20 cellular contexts compared by ENCODE assay signal in genomic region chr17:56861899-56862298, GRCh38. TPM values are rescaled to one million over a fixed set of nuclear protein-coding genes. Genes with fewer than 3 reads are reported as not detected.
DNase-seq lines count a peak whose midpoint lies in the region; ATAC-seq, FAIRE-seq and TF ChIP-seq lines count a peak whose summit lies in the region.
"Had no signal": no experiment of that assay in that cellular context is flagged by ENCODE, and none has a peak within 500 bp of the region (broad histone marks: within the 10 kb centered on the region; RNA-seq: fewer than 3 reads in every experiment).

No MANE protein-coding gene starts in this region.

- H3K27ac ChIP-seq in K562 (ENCODE audit: extremely low read depth, low read depth, low read length), result no peak overlapping the region
- H3K27ac ChIP-seq: GM23248 had no signal

- 77% methylated on average over 3 of the region's 3 CpGs for WGBS in K562 (ENCODE audit: insufficient coverage, low coverage, missing lambda C conversion rate)

- BruUV-seq in K562 (replicated peaks; lab: Mats Ljungman, UMichigan), result no TSS peak

- no peaks in the 10 kb centered on the region for H3K9me1 ChIP-seq in K562 (ENCODE audit: control insufficient read depth, insufficient read depth, low read length)

- no peaks in the 10 kb centered on the region for H4K20me1 ChIP-seq in K562 (replicated peaks; ENCODE audit: control insufficient read depth, insufficient read depth, low read length)

- peaks cover 2 to 3% of the 10 kb centered on the region in 2 donors for H3K36me3 Mint-ChIP-seq in activated T-cell treated with anti-CD3 and anti-CD28 coated beads, Interleukin-2, amount 50 U/mL, for 72 hours (ENCODE audit: insufficient read depth in 2 of 2)
- peaks cover 81% of the 10 kb centered on the region for H3K36me3 Mint-ChIP-seq in activated T-cell treated with anti-CD3 and anti-CD28 coated beads, Interleukin-2, amount 50 U/mL, for 24 hours (ENCODE audit: low read depth)

- no peak for TF ChIP-seq RAD21 in K562 (CRISPR knock-in tag; conservative IDR thresholded peaks at IDR 0.05 in 1 of 2, IDR thresholded peaks at IDR 0.05 in 1 of 2)

- ATAC-seq in activated T-cell treated with anti-CD3 and anti-CD28 coated beads, Interleukin-2, amount 50 U/mL, for 72 hours (replicated peaks in 1 of 2), result no peak
- ATAC-seq in K562, result no peak
- ATAC-seq: GM12878, HCT116 had no signal

- no peaks in the 10 kb centered on the region for H3K9me3 Mint-ChIP-seq in activated T-cell treated with anti-CD3 and anti-CD28 coated beads, Interleukin-2, amount 50 U/mL, for 72 hours
- no peaks in the 10 kb centered on the region for H3K9me3 Mint-ChIP-seq in activated T-cell treated with anti-CD3 and anti-CD28 coated beads, Interleukin-2, amount 50 U/mL, for 24 hours
- H3K9me3 Mint-ChIP-seq: CD4-positive, alpha-beta memory T cell; H9 had no signal

- in situ Hi-C loops in K562 (cut with MboI), result no loop called here

- POLR2A ChIA-PET in K562 (lab: Yijun Ruan, JAX), result no interaction called here

- no peak for TF ChIP-seq POLR2A in H54 (IDR thresholded peaks at IDR 0.05; ENCODE audit: low read depth, low read length)
- no peak for TF ChIP-seq POLR2A in K562 (conservative IDR thresholded peaks at IDR 0.05)

- no peak overlapping the region for H3K9ac ChIP-seq in K562 (ENCODE audit: insufficient read depth in 1 of 2, low read depth in 2 of 2, low read length in 2 of 2)
- H3K9ac ChIP-seq: GM23248 had no signal

- peaks cover 70% of the 10 kb centered on the region for H3K36me3 ChIP-seq in K562 (ENCODE audit: control insufficient read depth, insufficient read depth, low read length)

- no peak overlapping the region for H3K4me3 Mint-ChIP-seq in activated T-cell treated with anti-CD3 and anti-CD28 coated beads, Interleukin-2, amount 50 U/mL, for 72 hours
- H3K4me3 Mint-ChIP-seq in activated T-cell treated with anti-CD3 and anti-CD28 coated beads, Interleukin-2, amount 50 U/mL, for 24 hours, result no peak overlapping the region
- H3K4me3 Mint-ChIP-seq: CD4-positive, alpha-beta memory T cell; H9 had no signal

- intact Hi-C loops in K562 (cut with micrococcal nuclease), result no loop called here

- no peaks in the 10 kb centered on the region for H3K4me1 Mint-ChIP-seq in activated T-cell treated with anti-CD3 and anti-CD28 coated beads, Interleukin-2, amount 50 U/mL, for 72 hours (ENCODE audit: low read depth)
- no peaks in the 10 kb centered on the region for H3K4me1 Mint-ChIP-seq in activated T-cell treated with anti-CD3 and anti-CD28 coated beads, Interleukin-2, amount 50 U/mL, for 24 hours (ENCODE audit: low read depth)
- H3K4me1 Mint-ChIP-seq: CD4-positive, alpha-beta memory T cell had no signal

- H3K4me3 ChIP-seq in K562, result no peak overlapping the region
- H3K4me3 ChIP-seq: GM12878, GM23248 had no signal

- no peaks in the 10 kb centered on the region for H3K9me3 ChIP-seq in K562 (replicated peaks; ENCODE audit: control insufficient read depth, insufficient read depth, low read depth, low read length)

- no peak overlapping the region for H3K4me2 ChIP-seq in K562 (ENCODE audit: insufficient read depth, low read length)

- H3K27me3 Mint-ChIP-seq in activated T-cell treated with anti-CD3 and anti-CD28 coated beads, Interleukin-2, amount 50 U/mL, for 72 hours (ENCODE audit: low read depth), result no peaks in the 10 kb centered on the region
- H3K27me3 Mint-ChIP-seq in activated T-cell treated with anti-CD3 and anti-CD28 coated beads, Interleukin-2, amount 50 U/mL, for 24 hours, result no peaks in the 10 kb centered on the region
- H3K27me3 Mint-ChIP-seq: CD4-positive, alpha-beta memory T cell had no signal

- H2AFZ ChIP-seq in K562 (ENCODE audit: low read depth, low read length), result no peak overlapping the region
- H2AFZ ChIP-seq: GM23248 had no signal

- TF ChIP-seq CTCF in K562 (IDR thresholded peaks at IDR 0.05 in 2 of 3, conservative IDR thresholded peaks at IDR 0.05 in 1 of 3; ENCODE audit: insufficient read depth in 2 of 3, low read depth in 1 of 3, low read length in 3 of 3), result no peak

- no peaks in the 10 kb centered on the region for H3K4me1 ChIP-seq in K562 (replicated peaks in 1 of 2; ENCODE audit: control insufficient read depth in 2 of 2, insufficient read depth in 2 of 2, low read length in 2 of 2)

- H3K79me2 ChIP-seq in K562 (ENCODE audit: control insufficient read depth, insufficient read depth, low read length), result no peaks in the 10 kb centered on the region

- no peak for TF ChIP-seq EP300 in K562 (IDR thresholded peaks at IDR 0.05; ENCODE audit: low read length)

- H3K27ac Mint-ChIP-seq in activated T-cell treated with anti-CD3 and anti-CD28 coated beads, Interleukin-2, amount 50 U/mL, for 72 hours, result peak overlapping the region; percentile 28
- no peak overlapping the region for H3K27ac Mint-ChIP-seq in activated T-cell treated with anti-CD3 and anti-CD28 coated beads, Interleukin-2, amount 50 U/mL, for 24 hours

- no peak for DNase-seq in activated T-cell treated with anti-CD3 and anti-CD28 coated beads, Interleukin-2, amount 50 U/mL, for 72 hours
- no peak for DNase-seq in activated T-cell treated with anti-CD3 and anti-CD28 coated beads, Interleukin-2, amount 50 U/mL, for 24 hours
- DNase-seq in H54 (ENCODE audit: insufficient read length, low spot score) (no peak), K562 (ENCODE audit: extremely low read depth in 1 of 4, low spot score in 3 of 4) (no peak), GM03348 (ENCODE audit: low spot score) (no peak)
- DNase-seq in stimulated activated CD4-positive, alpha-beta T cell treated with anti-CD3 and anti-CD28 coated beads, Interleukin-2, amount 100 ng/mL, for 48 hours, result no peak
- DNase-seq: 8988T; C1 segment of cervical spinal cord; Calu3; CD4-positive, alpha-beta memory T cell; COR-L47; DMS53; DMS79 treated with DMSO at 0.1 percent for 48 hours; GM23248; H9 had no signal

- FAIRE-seq in H54 (lab: Jason Lieb, UNC), result peak; percentile 52
- FAIRE-seq in K562 (lab: Jason Lieb, UNC), result no peak
- FAIRE-seq: G401.6, GM12878, GM19239, H1 had no signal

- CTCF ChIA-PET in K562 (lab: Yijun Ruan, JAX; ENCODE audit: low intra/inter-chr PET ratio), result no interaction called here

- no peaks in the 10 kb centered on the region for H3K27me3 ChIP-seq in K562 (ENCODE audit: control insufficient read depth in 2 of 2, insufficient read depth in 2 of 2, low read length in 2 of 2)

RNA-seq across cellular contexts. Expression of gene DGKE, which starts 27.9 kb away (rescaled TPM):
- 10 to 100 TPM; 25.0 to 34.6 TPM for total RNA-seq in activated T-cell treated with anti-CD3 and anti-CD28 coated beads, Interleukin-2, amount 50 U/mL, for 72 hours
- total RNA-seq in K562 (2011; cell fraction: chromatin; rRNA removed; ENCODE audit: low replicate concordance), result 19.7 and 38.1 TPM in 2 replicates
- 10.0 and 11.2 TPM in 2 replicates for total RNA-seq in K562 (2011; cell fraction: nucleolus; rRNA removed)
- 21.6 and 45.1 TPM in 2 replicates for total RNA-seq in K562 (2011; cell fraction: nucleoplasm; rRNA removed)
- total RNA-seq in K562 (2014; rRNA removed) (4.2 and 5.9 TPM in 2 replicates), K562 (2014; rRNA removed; fragmentation: Illumina TruSeq; extraction: Trizol) (7.5 and 9.1 TPM in 2 replicates), K562 (2015; rRNA removed; fragmentation: Illumina TruSeq; extraction: Trizol) (7.5 and 7.8 TPM in 2 replicates), K562 (2021) (9.5 and 9.9 TPM in 2 replicates)
- polyA plus RNA-seq in K562 (2011; rRNA removed) (5.4 and 7.2 TPM in 2 replicates), K562 (2014; fragmentation: Illumina TruSeq; extraction: Trizol) (5.3 and 8.4 TPM in 2 replicates), K562 (2014; fragmentation: Nextera tagmentation; extraction: Ambion mirVana) (1 to 10 TPM; 1.3 to 2.0 TPM), K562 (2014; rRNA removed) (4.3 and 5.1 TPM in 2 replicates)
- 1.8 and 2.1 TPM in 2 replicates for polyA plus RNA-seq in K562 (2011; cell fraction: cytosol; rRNA removed)
- 14.5 and 17.3 TPM in 2 replicates for polyA plus RNA-seq in K562 (2011; cell fraction: nucleus; rRNA removed)
- polyA plus RNA-seq in K562 (2012), result 2.7 and 3.9 TPM in 2 replicates
- 5.8 and 9.0 TPM in 2 replicates for polyA minus RNA-seq in K562 (2011; rRNA and poly(A)+ RNA removed)
- 2.6 and 3.3 TPM in 2 replicates for polyA minus RNA-seq in K562 (2011; cell fraction: cytosol; rRNA and poly(A)+ RNA removed)
- 12.9 and 23.0 TPM in 2 replicates for polyA minus RNA-seq in K562 (2011; cell fraction: nucleus; rRNA and poly(A)+ RNA removed)

RNA-seq across cellular contexts. Expression of gene C17orf67, which starts 28.2 kb away (rescaled TPM):
- total RNA-seq in activated T-cell treated with anti-CD3 and anti-CD28 coated beads, Interleukin-2, amount 50 U/mL, for 72 hours, result 1 to 10 TPM; 4.0 to 4.5 TPM
- total RNA-seq in K562 (2011; cell fraction: chromatin; rRNA removed; ENCODE audit: low replicate concordance), result 0.37 TPM in 1 of 2 replicates, not detected in the other
- total RNA-seq in K562 (2011; cell fraction: nucleolus; rRNA removed), result 0.79 and 0.83 TPM in 2 replicates
- 0.59 and 0.69 TPM in 2 replicates for total RNA-seq in K562 (2011; cell fraction: nucleoplasm; rRNA removed)
- total RNA-seq in K562 (2014; rRNA removed) (0.59 and 1.1 TPM in 2 replicates), K562 (2014; rRNA removed; fragmentation: Illumina TruSeq; extraction: Trizol) (0.62 and 0.64 TPM in 2 replicates), K562 (2015; rRNA removed; fragmentation: Illumina TruSeq; extraction: Trizol) (0.75 and 0.98 TPM in 2 replicates), K562 (2021) (1.6 and 1.7 TPM in 2 replicates)
- polyA plus RNA-seq in K562 (2011; rRNA removed) (0.22 and 0.38 TPM in 2 replicates), K562 (2014; fragmentation: Illumina TruSeq; extraction: Trizol) (0.24 and 0.27 TPM in 2 replicates), K562 (2014; fragmentation: Nextera tagmentation; extraction: Ambion mirVana) (under 1 TPM; 0.07 to 0.08 TPM), K562 (2014; rRNA removed) (0.42 and 0.74 TPM in 2 replicates)
- polyA plus RNA-seq in K562 (2011; cell fraction: cytosol; rRNA removed), result 0.13 and 0.48 TPM in 2 replicates
- 0.52 and 0.94 TPM in 2 replicates for polyA plus RNA-seq in K562 (2011; cell fraction: nucleus; rRNA removed)
- polyA plus RNA-seq in K562 (2012), result 0.51 and 0.59 TPM in 2 replicates
- polyA minus RNA-seq in K562 (2011; rRNA and poly(A)+ RNA removed), result not detected in 2 replicates
- 0.38 TPM in 1 of 2 replicates, not detected in the other for polyA minus RNA-seq in K562 (2011; cell fraction: cytosol; rRNA and poly(A)+ RNA removed)
- 0.11 and 0.27 TPM in 2 replicates for polyA minus RNA-seq in K562 (2011; cell fraction: nucleus; rRNA and poly(A)+ RNA removed)

RNA-seq across cellular contexts. Expression of gene TRIM25, which starts 52.0 kb away (rescaled TPM):
- 100 to 1,000 TPM; 197 to 235 TPM for total RNA-seq in activated T-cell treated with anti-CD3 and anti-CD28 coated beads, Interleukin-2, amount 50 U/mL, for 72 hours
- 98.3 and 102 TPM in 2 replicates for total RNA-seq in K562 (2011; cell fraction: chromatin; rRNA removed; ENCODE audit: low replicate concordance)
- 46.4 and 52.8 TPM in 2 replicates for total RNA-seq in K562 (2011; cell fraction: nucleolus; rRNA removed)
- total RNA-seq in K562 (2011; cell fraction: nucleoplasm; rRNA removed), result 56.4 and 79.2 TPM in 2 replicates
- total RNA-seq in K562 (2014; rRNA removed), result 24.2 and 26.5 TPM in 2 replicates
- 28.9 and 33.9 TPM in 2 replicates for total RNA-seq in K562 (2014; rRNA removed; fragmentation: Illumina TruSeq; extraction: Trizol)
- total RNA-seq in K562 (2015; rRNA removed; fragmentation: Illumina TruSeq; extraction: Trizol), result 26.9 and 28.6 TPM in 2 replicates
- 46.6 and 49.5 TPM in 2 replicates for total RNA-seq in K562 (2021)
- 18.7 and 28.4 TPM in 2 replicates for polyA plus RNA-seq in K562 (2011; rRNA removed)
- 15.8 and 17.8 TPM in 2 replicates for polyA plus RNA-seq in K562 (2011; cell fraction: cytosol; rRNA removed)
- 60.7 and 84.1 TPM in 2 replicates for polyA plus RNA-seq in K562 (2011; cell fraction: nucleus; rRNA removed)
- 39.3 and 65.9 TPM in 2 replicates for polyA plus RNA-seq in K562 (2012)
- 44.1 and 46.4 TPM in 2 replicates for polyA plus RNA-seq in K562 (2014; fragmentation: Illumina TruSeq; extraction: Trizol)
- 1 to 10 TPM; 5.9 to 8.5 TPM for polyA plus RNA-seq in K562 (2014; fragmentation: Nextera tagmentation; extraction: Ambion mirVana)
- 21.9 and 24.5 TPM in 2 replicates for polyA plus RNA-seq in K562 (2014; rRNA removed)
- 26.3 and 45.3 TPM in 2 replicates for polyA minus RNA-seq in K562 (2011; rRNA and poly(A)+ RNA removed)
- 15.9 and 20.9 TPM in 2 replicates for polyA minus RNA-seq in K562 (2011; cell fraction: cytosol; rRNA and poly(A)+ RNA removed)
- polyA minus RNA-seq in K562 (2011; cell fraction: nucleus; rRNA and poly(A)+ RNA removed), result 22.1 and 33.8 TPM in 2 replicates
